ENCODE assay signal across 9 cellular contexts in the genomic region with DNA sequence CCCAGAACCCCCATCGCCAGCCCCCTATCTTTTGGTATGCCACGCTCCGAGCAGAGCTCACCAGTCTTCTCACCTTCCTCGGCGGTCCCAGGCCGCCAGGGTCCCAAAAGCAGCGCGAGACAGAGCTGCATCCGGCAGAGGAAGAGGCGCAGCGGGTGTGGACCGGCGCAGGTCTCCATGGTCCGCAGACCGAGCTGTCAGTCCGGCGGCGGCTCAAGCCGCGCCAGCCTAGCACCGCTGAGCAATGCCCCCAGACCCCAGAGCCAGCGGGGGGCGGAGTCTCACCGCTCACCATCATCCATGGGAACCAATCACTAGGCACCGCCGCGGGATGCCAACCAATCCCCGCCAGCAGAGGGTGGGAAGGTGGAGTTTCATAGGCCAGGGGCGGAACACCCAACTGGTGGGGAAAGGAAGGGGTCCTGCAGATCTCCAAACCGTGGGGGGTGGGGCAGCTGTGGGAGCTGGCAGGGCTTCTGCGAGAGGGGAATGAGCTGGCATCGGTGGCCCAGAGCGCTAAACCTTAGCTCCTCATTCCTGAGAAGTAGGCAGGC. TPM values are rescaled to one million over a fixed set of nuclear protein-coding genes. Genes with fewer than 3 reads are reported as not detected.
DNase-seq lines count a peak whose midpoint lies in the region; ATAC-seq lines count a peak whose summit lies in the region.
"Had no signal": no experiment of that assay in that cellular context is flagged by ENCODE, and none has a peak within 500 bp of the region (broad histone marks: within the 10 kb centered on the region; RNA-seq: fewer than 3 reads in every experiment).

TSS of gene EPHA10 (minus strand) at position 233 of the 554 bp plus-strand sequence. CDS start at position 179, 54 bp downstream.

- ATAC-seq in GM18519 (IDR thresholded peaks at IDR 0.05; ENCODE audit: low FRiP score, unreplicated experiment), result no peak
- no peak for ATAC-seq in HG03095 (IDR thresholded peaks at IDR 0.05; ENCODE audit: unreplicated experiment)

- peak; percentile 37 for DNase-seq in COLO668 (lab: John Stamatoyannopoulos, UW; ENCODE audit: unreplicated experiment)
- peak; percentile 46 for DNase-seq in NCI-H128 (lab: John Stamatoyannopoulos, UW; ENCODE audit: unreplicated experiment)
- DNase-seq in SK-N-DZ (ENCODE audit: low spot score), result peak; percentile 90
- peak; percentile 60 for DNase-seq in inferior parietal cortex (ENCODE audit: extremely low spot score)
- no peak for DNase-seq in AG08396 (ENCODE audit: low spot score)
- no peak for DNase-seq in SW480 (ENCODE audit: low spot score)
- DNase-seq: activated CD4-positive, CD25-positive, alpha-beta regulatory T cell had no signal

RNA-seq across cellular contexts. Expression of gene EPHA10, which starts in this region (rescaled TPM):
- polyA plus RNA-seq in SK-N-DZ (2014; cell fraction: cytosol; rRNA removed), result 9.8 and 10.8 TPM in 2 replicates
- polyA plus RNA-seq in SK-N-DZ (2014; cell fraction: nucleus; rRNA removed), result 49.7 and 66.3 TPM in 2 replicates

Comparison
In these comparisons a context has a peak if more than half of its experiments do, and no peak if none do; other contexts are left out.
1. DNase-seq: peak in COLO668 (single experiment), NCI-H128 (single experiment), SK-N-DZ (single experiment) and inferior parietal cortex (single experiment); none in AG08396 (single experiment) and SW480 (single experiment).